ENCODE assay signal across 13 cellular contexts in the genomic region with DNA sequence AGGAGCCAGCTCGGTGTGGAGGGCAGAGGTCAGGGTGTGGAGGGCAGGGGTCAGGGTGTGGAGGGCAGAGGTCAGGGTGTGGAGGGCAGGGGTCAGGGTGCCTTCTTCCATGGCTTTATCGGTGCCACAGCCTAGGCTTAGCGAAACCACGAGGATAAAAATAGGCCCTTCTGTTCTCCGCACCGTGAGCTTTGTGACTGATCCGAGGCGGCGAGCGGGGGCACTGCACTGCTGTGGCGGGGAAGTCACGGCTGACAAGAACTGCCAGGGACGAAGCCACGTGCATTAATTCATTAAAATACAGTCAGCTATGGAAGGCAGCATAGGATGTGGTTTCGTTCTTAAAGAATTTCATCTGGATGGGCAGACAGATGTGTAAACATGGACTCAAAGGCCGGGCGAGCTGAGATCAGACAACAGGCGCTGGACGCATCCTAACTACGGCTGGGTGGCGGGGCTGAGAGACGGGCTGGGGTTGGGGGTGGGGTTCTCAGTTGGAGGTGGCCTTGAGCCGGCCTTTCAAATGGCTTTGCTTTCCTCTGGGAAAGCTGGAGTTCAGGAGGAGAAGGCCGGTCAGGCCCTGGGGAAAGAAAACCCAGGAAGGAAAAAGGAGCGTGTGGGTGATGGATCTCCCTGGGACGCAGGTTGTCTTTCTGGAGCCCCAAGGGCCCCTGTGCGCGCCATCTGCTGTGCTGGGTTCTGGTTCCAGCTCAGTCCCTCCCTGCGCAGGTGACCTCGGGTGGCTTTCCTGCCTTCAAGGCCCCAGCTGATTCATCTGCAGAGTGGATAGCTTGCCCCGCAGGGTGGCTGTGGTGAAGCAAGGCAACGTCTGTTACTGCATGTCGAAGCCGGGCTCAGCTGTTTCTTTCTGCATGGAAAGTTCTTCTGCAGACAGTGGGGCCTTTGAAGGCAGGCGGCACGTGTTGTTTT. TPM values are rescaled to one million over a fixed set of nuclear protein-coding genes. Genes with fewer than 3 reads are reported as not detected.
A peak's percentile ranks its signal among the peaks of the same experiment; 100 is the strongest.
DNase-seq lines count a peak whose midpoint lies in the region; ATAC-seq and TF ChIP-seq lines count a peak whose summit lies in the region.
"Had no signal": no experiment of that assay in that cellular context is flagged by ENCODE, and none has a peak within 500 bp of the region (broad histone marks: within the 10 kb centered on the region; RNA-seq: fewer than 3 reads in every experiment).

No MANE protein-coding gene starts in this region.

- H3K27ac ChIP-seq in heart left ventricle, result no peak overlapping the region
- H3K27ac ChIP-seq: KMS-11, thyroid gland had no signal

- H3K4me1 ChIP-seq in heart left ventricle, result peaks cover 0 to 30% (median 10%) of the 10 kb centered on the region in 12 donors

- TF ChIP-seq POLR2A in heart left ventricle (IDR thresholded peaks at IDR 0.05), result no peak

- 65 to 74% (median 69%) methylated on average over 32 to 36 of the region's 36 CpGs for WGBS in heart left ventricle, 4 donors

- DNase-seq in NCI-H1694 (lab: John Stamatoyannopoulos, UW) (peak; percentile 57), NCI-H1694 treated with DMSO at 0.1 percent for 48 hours (lab: John Stamatoyannopoulos, UW) (no peak), SW480 (ENCODE audit: low spot score) (peak; percentile 22), heart left ventricle (peak in 1 of 5 donors; percentile 59), smooth muscle cell of the brain vasculature (ENCODE audit: low read depth, low spot score) (peak; percentile 46), HuH-7 (ENCODE audit: low spot score) (no peak)
- DNase-seq: naive thymus-derived CD4-positive, alpha-beta T cell; NCI-H226; thyroid gland had no signal

- no peaks in the 10 kb centered on the region for H3K36me3 ChIP-seq in heart left ventricle
- H3K36me3 ChIP-seq: thyroid gland had no signal

- intact Hi-C loops in heart left ventricle (cut with DNase I), result loop anchor here in 5 of 10 donors (10.0 kb wide), 2 partner anchors 82 to 232 kb away; a partner anchor contains a TSS

- ATAC-seq in heart left ventricle (peak in 3 of 4 donors; percentile 13 to 41 (median 14)), GM21619 (IDR thresholded peaks at IDR 0.05; ENCODE audit: unreplicated experiment) (no peak), GM21717 (IDR thresholded peaks at IDR 0.05; ENCODE audit: unreplicated experiment) (no peak)
- ATAC-seq: naive thymus-derived CD4-positive, alpha-beta T cell had no signal

- H3K27me3 ChIP-seq in heart left ventricle, result no peaks in the 10 kb centered on the region
- H3K27me3 ChIP-seq: thyroid gland had no signal

- H3K9me3 ChIP-seq in heart left ventricle, result no peaks in the 10 kb centered on the region
- H3K9me3 ChIP-seq: thyroid gland had no signal

- peak in 1 of 12 donors; percentile 17 for TF ChIP-seq CTCF in heart left ventricle (IDR thresholded peaks at IDR 0.05)

- no peak overlapping the region for H3K4me3 ChIP-seq in heart left ventricle
- H3K4me3 ChIP-seq: thyroid gland had no signal

RNA-seq across cellular contexts. Expression of a gene that starts 1.0 kb away (rescaled TPM):
- not detected for total RNA-seq in heart left ventricle
- not detected for polyA plus RNA-seq in heart left ventricle
- total RNA-seq: naive thymus-derived CD4-positive, alpha-beta T cell; T-helper 2 cell treated with Interferon-gamma antibody and Interleukin-4, amounts not matched to agents 100 ng/mL and 5 ng/mL, for 36 hours; thyroid gland had no signal
- polyA plus RNA-seq: naive thymus-derived CD4-positive, alpha-beta T cell had no signal

RNA-seq across cellular contexts. Expression of a gene that starts 46.3 kb away (rescaled TPM):
- total RNA-seq in heart left ventricle, result not detected
- polyA plus RNA-seq in heart left ventricle, result not detected
- total RNA-seq: naive thymus-derived CD4-positive, alpha-beta T cell; T-helper 2 cell treated with Interferon-gamma antibody and Interleukin-4, amounts not matched to agents 100 ng/mL and 5 ng/mL, for 36 hours had no signal
- polyA plus RNA-seq: naive thymus-derived CD4-positive, alpha-beta T cell had no signal

Comparison
In these comparisons a context has a peak if more than half of its experiments do, and no peak if none do; other contexts are left out.
1. DNase-seq: peak in NCI-H1694 (single experiment), SW480 (single experiment) and smooth muscle cell of the brain vasculature (single experiment); none in NCI-H1694 treated with DMSO at 0.1 percent for 48 hours (single experiment) and HuH-7 (single experiment).
2. ATAC-seq: peak in heart left ventricle (3 of 4); none in GM21619 (single experiment) and GM21717 (single experiment).